18 cellular contexts compared by ENCODE assay signal in the genomic region with DNA sequence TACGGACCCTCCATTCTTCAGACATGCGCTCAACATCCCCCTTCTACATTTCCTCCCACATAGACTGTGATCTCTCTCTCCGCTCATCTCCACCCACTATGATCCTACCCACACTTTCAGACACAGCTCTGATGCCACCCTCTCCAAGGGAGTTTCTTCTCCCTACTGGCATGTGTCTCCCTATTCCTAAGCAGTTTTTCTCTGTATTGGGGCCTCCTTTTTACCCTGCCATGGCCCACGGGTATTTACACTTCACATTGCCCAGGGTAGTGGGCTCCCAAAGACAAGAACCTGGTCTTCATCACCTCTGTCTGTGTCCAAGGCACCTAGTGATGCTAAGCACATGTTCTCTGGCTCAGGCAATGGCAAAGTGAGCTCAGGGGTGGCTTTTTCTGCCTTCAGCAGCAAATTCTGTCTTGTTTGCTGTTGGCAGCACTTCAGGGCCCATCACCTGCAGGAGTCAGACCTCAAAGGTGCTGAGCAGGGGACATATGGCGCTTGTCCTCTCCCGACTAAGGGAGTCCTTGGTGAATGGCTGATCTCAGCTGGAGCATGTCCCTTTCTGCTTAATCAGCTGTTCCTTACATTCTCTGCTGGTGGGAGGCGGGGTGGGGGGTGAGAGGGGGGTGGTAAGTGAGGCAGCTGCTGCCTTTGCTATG.
DNase-seq lines count a peak whose midpoint lies in the region; ATAC-seq and TF ChIP-seq lines count a peak whose summit lies in the region.
"Had no signal": no experiment of that assay in that cellular context is flagged by ENCODE, and none has a peak within 500 bp of the region (broad histone marks: within the 10 kb centered on the region; RNA-seq: fewer than 3 reads in every experiment).

No MANE protein-coding gene starts in this region.

- CTCF ChIA-PET in HEK293 (lab: Yijun Ruan, JAX): interaction anchor here (0.6 kb wide), 2 partner anchors 40 to 1044 kb away, joined by 4 read pairs; no protein-coding TSS in a partner anchor
- CTCF ChIA-PET in CD8-positive, alpha-beta T cell (lab: Charles Lee): interaction anchor here (1.3 kb wide), 1 partner anchor 589 kb away, joined by 5 read pairs; no protein-coding TSS in a partner anchor

- intact Hi-C loops in right cardiac atrium (cut with DNase I): no loop called here
- intact Hi-C loops in CD8-positive, alpha-beta T cell (cut with DNase I, micrococcal nuclease): no loop called here

- POLR2A ChIA-PET in HEK293 (lab: Yijun Ruan, JAX): no interaction called here
- POLR2A ChIA-PET in CD8-positive, alpha-beta T cell (lab: Charles Lee): no interaction called here

- peaks cover 8% of the 10 kb centered on the region for H3K36me3 Mint-ChIP-seq in nephron progenitor cell (ENCODE audit: low read depth)
- H3K36me3 Mint-ChIP-seq in CD8-positive, alpha-beta T cell: no peaks in the 10 kb centered on the region
- H3K36me3 Mint-ChIP-seq: CD4-positive, CD25-positive, alpha-beta regulatory T cell had no signal

- no peaks in the 10 kb centered on the region for H3K4me1 ChIP-seq in HEK293 (ENCODE audit: control insufficient read depth, insufficient read depth, low read length)
- H3K4me1 ChIP-seq in right cardiac atrium (ENCODE audit: control insufficient read depth, insufficient read depth, low read length): no peaks in the 10 kb centered on the region
- peaks cover 5% of the 10 kb centered on the region for H3K4me1 ChIP-seq in CD8-positive, alpha-beta T cell (ENCODE audit: insufficient read depth, low read length)
- H3K4me1 ChIP-seq: gastrocnemius medialis had no signal

- H3K4me3 ChIP-seq in HEK293 (ENCODE audit: low read depth, low read length): no peak overlapping the region
- no peak overlapping the region for H3K4me3 ChIP-seq in right cardiac atrium (ENCODE audit: low read length)
- H3K4me3 ChIP-seq in CD8-positive, alpha-beta T cell (ENCODE audit: low read depth, low read length): no peak overlapping the region
- H3K4me3 ChIP-seq: gastrocnemius medialis, K562 had no signal

- no peaks in the 10 kb centered on the region for H3K36me3 ChIP-seq in HEK293 (ENCODE audit: control insufficient read depth in 2 of 2, insufficient read depth in 1 of 2, low read length in 2 of 2)
- no peaks in the 10 kb centered on the region for H3K36me3 ChIP-seq in CD8-positive, alpha-beta T cell (ENCODE audit: insufficient read depth, low read length)
- H3K36me3 ChIP-seq: gastrocnemius medialis had no signal

- H3K27ac ChIP-seq in C4-2B (peak overlapping the region; percentile 64), HEK293 (ENCODE audit: extremely low read depth, low read depth, low read length) (no peak overlapping the region), right cardiac atrium (ENCODE audit: low read length) (no peak overlapping the region)
- no peak overlapping the region for H3K27ac ChIP-seq in CD8-positive, alpha-beta T cell (ENCODE audit: low read depth, low read length)
- H3K27ac ChIP-seq: gastrocnemius medialis had no signal

- no peaks in the 10 kb centered on the region for H3K27me3 ChIP-seq in right cardiac atrium (ENCODE audit: control insufficient read depth, insufficient read depth)
- H3K27me3 ChIP-seq in CD8-positive, alpha-beta T cell (ENCODE audit: insufficient read depth, low read length): no peaks in the 10 kb centered on the region
- H3K27me3 ChIP-seq: gastrocnemius medialis had no signal

- 76% methylated on average over 7 of the region's 7 CpGs for WGBS in right cardiac atrium

- no peak overlapping the region for H3K4me3 Mint-ChIP-seq in nephron progenitor cell
- no peak overlapping the region for H3K4me3 Mint-ChIP-seq in CD8-positive, alpha-beta T cell
- H3K4me3 Mint-ChIP-seq: activated CD4-positive, alpha-beta T cell treated with anti-CD3 and anti-CD28 coated beads, Interleukin-2, amount 10 ng/mL, durations not matched to agents 24 days and 14 days; CD4-positive, CD25-positive, alpha-beta regulatory T cell; naive thymus-derived CD8-positive, alpha-beta T cell had no signal

- TF ChIP-seq CTCF in C4-2B (conservative IDR thresholded peaks at IDR 0.05) (no peak), HEK293 (tag by site-specific recombination; IDR thresholded peaks at IDR 0.05) (no peak), nephron progenitor cell (IDR thresholded peaks at IDR 0.05) (no peak)
- no peak for TF ChIP-seq CTCF in CD8-positive, alpha-beta T cell (IDR thresholded peaks at IDR 0.05)

- ATAC-seq in GM18867 (IDR thresholded peaks at IDR 0.05; ENCODE audit: unreplicated experiment): no peak
- no peak for ATAC-seq in HG02981 (IDR thresholded peaks at IDR 0.05; ENCODE audit: unreplicated experiment)
- no peak for ATAC-seq in right cardiac atrium
- no peak for ATAC-seq in CD8-positive, alpha-beta T cell
- ATAC-seq: esophagus mucosa; gastrocnemius medialis; K562; naive thymus-derived CD8-positive, alpha-beta T cell; Right ventricle myocardium inferior had no signal

- H3K4me1 Mint-ChIP-seq in nephron progenitor cell: peaks cover 23% of the 10 kb centered on the region
- H3K4me1 Mint-ChIP-seq in CD8-positive, alpha-beta T cell (ENCODE audit: low read depth): peaks cover 12% of the 10 kb centered on the region

- peak overlapping the region; percentile 4 for H3K27ac Mint-ChIP-seq in nephron progenitor cell
- no peak overlapping the region for H3K27ac Mint-ChIP-seq in CD8-positive, alpha-beta T cell
- H3K27ac Mint-ChIP-seq: activated CD4-positive, alpha-beta T cell treated with anti-CD3 and anti-CD28 coated beads, Interleukin-2, amount 10 ng/mL, durations not matched to agents 24 days and 14 days; CD4-positive, CD25-positive, alpha-beta regulatory T cell had no signal

- peaks cover 3% of the 10 kb centered on the region for H3K27me3 Mint-ChIP-seq in nephron progenitor cell (ENCODE audit: low read depth, poor library complexity)
- peaks cover 2% of the 10 kb centered on the region for H3K27me3 Mint-ChIP-seq in CD8-positive, alpha-beta T cell (ENCODE audit: low read depth)
- H3K27me3 Mint-ChIP-seq: CD4-positive, CD25-positive, alpha-beta regulatory T cell had no signal

- DNase-seq in SHP77 (lab: John Stamatoyannopoulos, UW): peak; percentile 20
- DNase-seq in nephron progenitor cell: no peak
- DNase-seq in right cardiac atrium: no peak
- no peak for DNase-seq in CD8-positive, alpha-beta T cell
- DNase-seq: activated CD4-positive, alpha-beta T cell treated with anti-CD3 and anti-CD28 coated beads, Interleukin-2, amount 10 ng/mL, durations not matched to agents 24 days and 14 days; activated CD8-positive, alpha-beta memory T cell treated with anti-CD3 and anti-CD28 coated beads, Interleukin-2, amount 50 U/mL, for 4 hours; amygdala; CD4-positive, CD25-positive, alpha-beta regulatory T cell; gastrocnemius medialis; naive thymus-derived CD8-positive, alpha-beta T cell; stimulated activated CD4-positive, alpha-beta T cell treated with anti-CD3 and anti-CD28 coated beads, Interleukin-12 subunit alpha, Interleukin-12 subunit beta, amount 100 ng/mL, for 4 hours had no signal

- H3K9me3 ChIP-seq in HEK293 (ENCODE audit: control insufficient read depth, insufficient read depth, low read depth, low read length) (no peaks in the 10 kb centered on the region), right cardiac atrium (ENCODE audit: control insufficient read depth, low read length) (no peaks in the 10 kb centered on the region)
- no peaks in the 10 kb centered on the region for H3K9me3 ChIP-seq in CD8-positive, alpha-beta T cell (ENCODE audit: low read length)
- H3K9me3 ChIP-seq: gastrocnemius medialis had no signal

- H3K9me3 Mint-ChIP-seq in nephron progenitor cell: peaks cover 26% of the 10 kb centered on the region
- H3K9me3 Mint-ChIP-seq in CD8-positive, alpha-beta T cell: no peaks in the 10 kb centered on the region

TF ChIP-seq in HEK293, 187 proteins besides CTCF, POLR2A, EP300 and RAD21:
- TF ChIP-seq ZNF350 (tag by site-specific recombination; IDR thresholded peaks at IDR 0.05): no peak
- TF ChIP-seq EGR2 (tag by site-specific recombination; IDR thresholded peaks at IDR 0.05; ENCODE audit: low read depth): peak; percentile 57
- TF ChIP-seq ZNF341 (tag by site-specific recombination; IDR thresholded peaks at IDR 0.05; ENCODE audit: low read depth): no peak
- no peak for TF ChIP-seq YY1 (tag by site-specific recombination; IDR thresholded peaks at IDR 0.05)
- peak; percentile 37; the same call in 1 of the 2 replicates for TF ChIP-seq ZFHX2 (tag by site-specific recombination; conservative IDR thresholded peaks at IDR 0.05)

Comparison
In these comparisons a context has a peak if more than half of its experiments do, and no peak if none do; other contexts are left out.
1. DNase-seq: peak in SHP77 (2 of 2); none in nephron progenitor cell (single experiment), right cardiac atrium (0 of 3) and CD8-positive, alpha-beta T cell (0 of 7).